In genomic region chr2:240820014-240820606, GRCh38 we compare ENCODE assay signal across 8 cellular contexts. TPM values are rescaled to one million over a fixed set of nuclear protein-coding genes. Genes with fewer than 3 reads are reported as not detected.
DNase-seq lines count a peak whose midpoint lies in the region; ATAC-seq and TF ChIP-seq lines count a peak whose summit lies in the region.

Gene KIF1A (minus strand): TSS chr2:240820219. CDS start chr2:240797752, 22,467 bp downstream.

- no peak for DNase-seq in CD4-positive, CD25-positive, alpha-beta regulatory T cell
- DNase-seq in NCI-H1436 treated with DMSO at 0.1 percent for 48 hours (lab: John Stamatoyannopoulos, UW) (peak; percentile 64), left lobe of liver (ENCODE audit: low spot score) (no peak), colonic mucosa (no peak)
- DNase-seq in activated naive CD4-positive, alpha-beta T cell treated with anti-CD3 and anti-CD28 coated beads, Interleukin-2, amount 50 U/mL, for 72 hours (ENCODE audit: low spot score in 2 of 2), result peak in 1 of 2 donors; percentile 20

- TF ChIP-seq CTCF in colonic mucosa (IDR thresholded peaks at IDR 0.05), result no peak

- peak within 1 kb of the TSS in 3 of 4 donors; percentile 33 to 47 (median 35) for H3K4me3 Mint-ChIP-seq in CD4-positive, CD25-positive, alpha-beta regulatory T cell

- H3K9me3 ChIP-seq in CD4-positive, CD25-positive, alpha-beta regulatory T cell (ENCODE audit: control insufficient read depth in 2 of 2, low read length in 2 of 2), result peaks cover 0 to 5% of the 10 kb centered on the region in 2 experiments
- H3K9me3 ChIP-seq in colonic mucosa, result no peaks in the 10 kb centered on the region

- no peak for ATAC-seq in CD4-positive, CD25-positive, alpha-beta regulatory T cell (ENCODE audit: low read depth in 2 of 2)
- ATAC-seq in activated naive CD4-positive, alpha-beta T cell treated with anti-CD3 and anti-CD28 coated beads, Interleukin-2, amount 50 U/mL, for 72 hours, result peak; percentile 43 to 70
- peak; percentile 13 for ATAC-seq in left lobe of liver
- no peak for ATAC-seq in GM21447 (IDR thresholded peaks at IDR 0.05; ENCODE audit: unreplicated experiment)
- no peak for ATAC-seq in HG03097 (IDR thresholded peaks at IDR 0.05; ENCODE audit: low FRiP score, unreplicated experiment)

- H3K4me3 ChIP-seq in CD4-positive, CD25-positive, alpha-beta regulatory T cell (ENCODE audit: low read depth, low read length), result no peak within 1 kb of the TSS
- peak within 1 kb of the TSS; percentile 36 for H3K4me3 ChIP-seq in urinary bladder (ENCODE audit: low read depth, low read length)
- no peak within 1 kb of the TSS for H3K4me3 ChIP-seq in colonic mucosa

- under 1% methylated on average over 93 of the region's 93 CpGs for WGBS in urinary bladder

- no peak within 1 kb of the TSS for H3K27ac Mint-ChIP-seq in CD4-positive, CD25-positive, alpha-beta regulatory T cell
- H3K27ac Mint-ChIP-seq in activated naive CD4-positive, alpha-beta T cell treated with anti-CD3 and anti-CD28 coated beads, Interleukin-2, amount 50 U/mL, for 72 hours, result no peak within 1 kb of the TSS

- H3K27me3 ChIP-seq in CD4-positive, CD25-positive, alpha-beta regulatory T cell (ENCODE audit: control insufficient read depth, insufficient read depth, low read length), result peaks cover 24% of the 10 kb centered on the region
- H3K27me3 ChIP-seq in colonic mucosa, result peaks cover 54% of the 10 kb centered on the region

- peaks cover 44% of the 10 kb centered on the region for H3K27me3 Mint-ChIP-seq in CD4-positive, CD25-positive, alpha-beta regulatory T cell

- peaks cover 0 to 9% (median 0%) of the 10 kb centered on the region in 7 donors for H3K9me3 Mint-ChIP-seq in CD4-positive, CD25-positive, alpha-beta regulatory T cell
- H3K9me3 Mint-ChIP-seq in activated naive CD4-positive, alpha-beta T cell treated with anti-CD3 and anti-CD28 coated beads, Interleukin-2, amount 50 U/mL, for 72 hours, result no peaks in the 10 kb centered on the region

- H3K9ac ChIP-seq in colonic mucosa (ENCODE audit: low read depth in 2 of 2, low read length in 2 of 2), result no peak within 1 kb of the TSS

- H3K4me1 ChIP-seq in CD4-positive, CD25-positive, alpha-beta regulatory T cell (ENCODE audit: control insufficient read depth, insufficient read depth, low read length, poor library complexity, severe bottlenecking), result peaks cover 15% of the 10 kb centered on the region
- H3K4me1 ChIP-seq in urinary bladder (ENCODE audit: insufficient read depth), result peaks cover 5% of the 10 kb centered on the region
- no peaks in the 10 kb centered on the region for H3K4me1 ChIP-seq in colonic mucosa

- no peaks in the 10 kb centered on the region for H3K36me3 Mint-ChIP-seq in CD4-positive, CD25-positive, alpha-beta regulatory T cell
- peaks cover 6 to 12% of the 10 kb centered on the region in 2 donors for H3K36me3 Mint-ChIP-seq in activated naive CD4-positive, alpha-beta T cell treated with anti-CD3 and anti-CD28 coated beads, Interleukin-2, amount 50 U/mL, for 72 hours

- intact Hi-C loops in colonic mucosa (cut with DNase I), result no loop called here

- H3K36me3 ChIP-seq in CD4-positive, CD25-positive, alpha-beta regulatory T cell (ENCODE audit: control insufficient read depth, insufficient read depth, low read length), result no peaks in the 10 kb centered on the region
- H3K36me3 ChIP-seq in urinary bladder (ENCODE audit: insufficient read depth) (no peaks in the 10 kb centered on the region), colonic mucosa (no peaks in the 10 kb centered on the region)

- H3K4me1 Mint-ChIP-seq in CD4-positive, CD25-positive, alpha-beta regulatory T cell, result peaks cover 5 to 12% (median 7%) of the 10 kb centered on the region in 4 donors

- H3K27ac ChIP-seq in CD4-positive, CD25-positive, alpha-beta regulatory T cell (ENCODE audit: insufficient read depth, low read length, poor library complexity, severe bottlenecking), result no peak within 1 kb of the TSS
- H3K27ac ChIP-seq in urinary bladder (ENCODE audit: low read depth) (no peak within 1 kb of the TSS), colonic mucosa (no peak within 1 kb of the TSS)

RNA-seq across cellular contexts. Expression of gene KIF1A, which starts in this region (rescaled TPM):
- not detected for total RNA-seq in CD4-positive, CD25-positive, alpha-beta regulatory T cell
- not detected for polyA plus RNA-seq in CD4-positive, CD25-positive, alpha-beta regulatory T cell
- total RNA-seq in activated naive CD4-positive, alpha-beta T cell treated with anti-CD3 and anti-CD28 coated beads, Interleukin-2, amount 50 U/mL, for 72 hours, result 1 to 10 TPM; 2.1 to 6.6 TPM
- total RNA-seq in left lobe of liver, result 1.1 TPM
- 5.2 TPM for total RNA-seq in urinary bladder
- polyA plus RNA-seq in urinary bladder, result 1.2 TPM
- 1 to 10 TPM; 1.9 to 4.3 TPM for total RNA-seq in colonic mucosa

Comparison
In these comparisons a context has a peak if more than half of its experiments do, and no peak if none do; other contexts are left out.
1. ATAC-seq: peak in activated naive CD4-positive, alpha-beta T cell treated with anti-CD3 and anti-CD28 coated beads, Interleukin-2, amount 50 U/mL, for 72 hours (2 of 2) and left lobe of liver (single experiment); none in CD4-positive, CD25-positive, alpha-beta regulatory T cell (0 of 2), GM21447 (single experiment) and HG03097 (single experiment).